7 cellular contexts compared by ENCODE assay signal in genomic region chr19:48872884-48873475, GRCh38. TPM values are rescaled to one million over a fixed set of nuclear protein-coding genes. Genes with fewer than 3 reads are reported as not detected.
DNase-seq lines count a peak whose midpoint lies in the region; ATAC-seq and TF ChIP-seq lines count a peak whose summit lies in the region.

No MANE protein-coding gene starts in this region.

- H3K4me3 ChIP-seq in MM.1S (ENCODE audit: low read length) = peak overlapping the region; percentile 94
- peak overlapping the region; percentile 88 for H3K4me3 ChIP-seq in SU-DHL-6 (ENCODE audit: insufficient read depth, low read length, poor library complexity, severe bottlenecking)
- H3K4me3 ChIP-seq in adipocyte (ENCODE audit: low read length) = peak overlapping the region; percentile 100
- H3K4me3 ChIP-seq in parathyroid adenoma (ENCODE audit: low read depth, low read length) = peak overlapping the region; percentile 100
- peak overlapping the region; percentile 97 for H3K4me3 ChIP-seq in upper lobe of right lung

- no peaks in the 10 kb centered on the region for H3K27me3 ChIP-seq in MM.1S (replicated peaks; ENCODE audit: insufficient read depth, low read length)
- H3K27me3 ChIP-seq in SU-DHL-6 (ENCODE audit: low read length) = no peaks in the 10 kb centered on the region
- no peaks in the 10 kb centered on the region for H3K27me3 ChIP-seq in adipocyte (replicated peaks; ENCODE audit: control insufficient read depth, insufficient read depth, low read length)
- no peaks in the 10 kb centered on the region for H3K27me3 ChIP-seq in parathyroid adenoma (ENCODE audit: control insufficient read depth, insufficient read depth, low read length)
- no peaks in the 10 kb centered on the region for H3K27me3 ChIP-seq in upper lobe of right lung

- H3K79me2 ChIP-seq in MM.1S (ENCODE audit: low read length) = peaks cover 31% of the 10 kb centered on the region
- H3K79me2 ChIP-seq in SU-DHL-6 (ENCODE audit: insufficient read depth, low read length) = peaks cover 25% of the 10 kb centered on the region
- H3K79me2 ChIP-seq in parathyroid adenoma = peaks cover 9% of the 10 kb centered on the region

- peaks cover 38% of the 10 kb centered on the region for H3F3A ChIP-seq in MM.1S (ENCODE audit: insufficient read depth, low read length)
- H3F3A ChIP-seq in SU-DHL-6 (ENCODE audit: insufficient read depth) = peaks cover 47% of the 10 kb centered on the region

- ATAC-seq in GM18498 (IDR thresholded peaks at IDR 0.05; ENCODE audit: unreplicated experiment) (peak; percentile 27), Right ventricle myocardium superior (ENCODE audit: poor library complexity) (peak; percentile 77), upper lobe of right lung (peak; percentile 74)

- DNase-seq in MM.1S (peak; percentile 88), adipocyte (ENCODE audit: low read depth) (peak; percentile 96), Right ventricle myocardium superior (peak; percentile 90), upper lobe of right lung (peak; percentile 87)

- H3K4me2 ChIP-seq in MM.1S (ENCODE audit: low read depth, low read length) = peak overlapping the region; percentile 92
- H3K4me2 ChIP-seq in SU-DHL-6 (ENCODE audit: low read depth, low read length, poor library complexity, severe bottlenecking) = peak overlapping the region; percentile 90
- peak overlapping the region; percentile 100 for H3K4me2 ChIP-seq in parathyroid adenoma (ENCODE audit: low read length)

- H3K27ac ChIP-seq in MM.1S (ENCODE audit: low read length) = peak overlapping the region; percentile 96
- peak overlapping the region; percentile 97 for H3K27ac ChIP-seq in SU-DHL-6 (ENCODE audit: low read depth, low read length)
- peak overlapping the region; percentile 97 for H3K27ac ChIP-seq in parathyroid adenoma
- H3K27ac ChIP-seq in upper lobe of right lung = peak overlapping the region; percentile 100

- peaks cover 18% of the 10 kb centered on the region; the same call in 1 of the 2 replicates for H3K4me1 ChIP-seq in MM.1S (ENCODE audit: low read length)
- peaks cover 34% of the 10 kb centered on the region for H3K4me1 ChIP-seq in adipocyte (ENCODE audit: control insufficient read depth, insufficient read depth, low read length)
- H3K4me1 ChIP-seq in parathyroid adenoma = peaks cover 21% of the 10 kb centered on the region
- peaks cover 38% of the 10 kb centered on the region for H3K4me1 ChIP-seq in upper lobe of right lung

- H3K9ac ChIP-seq in MM.1S (ENCODE audit: low read length) (peak overlapping the region; percentile 99), SU-DHL-6 (ENCODE audit: low read length) (peak overlapping the region; percentile 89), adipocyte (ENCODE audit: low read length) (peak overlapping the region; percentile 100), parathyroid adenoma (peak overlapping the region; percentile 97)

- H3K9me2 ChIP-seq in MM.1S (replicated peaks; ENCODE audit: insufficient read depth, low read length) = no peaks in the 10 kb centered on the region
- no peaks in the 10 kb centered on the region for H3K9me2 ChIP-seq in SU-DHL-6 (replicated peaks; ENCODE audit: insufficient read depth, low read length)

- no peak for TF ChIP-seq CTCF in MM.1S (IDR thresholded peaks at IDR 0.05; ENCODE audit: low read length)
- no peak for TF ChIP-seq CTCF in SU-DHL-6 (IDR thresholded peaks at IDR 0.05; ENCODE audit: insufficient read depth, low read length, poor library complexity, severe bottlenecking)
- no peak for TF ChIP-seq CTCF in parathyroid adenoma (IDR thresholded peaks at IDR 0.05)
- TF ChIP-seq CTCF in upper lobe of right lung (IDR thresholded peaks at IDR 0.05) = no peak

- H4K20me1 ChIP-seq in MM.1S (ENCODE audit: insufficient read depth, low read length) (no peaks in the 10 kb centered on the region), SU-DHL-6 (ENCODE audit: low read depth, low read length) (no peaks in the 10 kb centered on the region)

- H3K9me3 ChIP-seq in MM.1S (replicated peaks; ENCODE audit: insufficient read depth, low read length) (no peaks in the 10 kb centered on the region), SU-DHL-6 (ENCODE audit: insufficient read depth, low read length) (no peaks in the 10 kb centered on the region), adipocyte (ENCODE audit: control insufficient read depth, low read length) (no peaks in the 10 kb centered on the region), parathyroid adenoma (ENCODE audit: control insufficient read depth, low read length) (no peaks in the 10 kb centered on the region), upper lobe of right lung (no peaks in the 10 kb centered on the region)

- H3K36me3 ChIP-seq in MM.1S (replicated peaks; ENCODE audit: insufficient read depth, low read length) = no peaks in the 10 kb centered on the region
- no peaks in the 10 kb centered on the region for H3K36me3 ChIP-seq in SU-DHL-6 (ENCODE audit: low read length)
- peaks cover 46% of the 10 kb centered on the region for H3K36me3 ChIP-seq in adipocyte (ENCODE audit: control insufficient read depth, insufficient read depth, low read length, severe bottlenecking)
- H3K36me3 ChIP-seq in parathyroid adenoma (ENCODE audit: control insufficient read depth, insufficient read depth, low read length) = no peaks in the 10 kb centered on the region
- peaks cover 49% of the 10 kb centered on the region for H3K36me3 ChIP-seq in upper lobe of right lung

- H2AFZ ChIP-seq in MM.1S (ENCODE audit: low read length) (no peak overlapping the region), SU-DHL-6 (ENCODE audit: low read depth, low read length, severe bottlenecking) (no peak overlapping the region), parathyroid adenoma (peak overlapping the region; percentile 74)

- intact Hi-C loops in Right ventricle myocardium superior (cut with DNase I) (loop anchor here (5.0 kb wide), 1 partner anchor 94 kb away; the partner anchor contains the start of gene FTL), upper lobe of right lung (cut with DNase I) (no loop called here)

RNA-seq across cellular contexts. Expression of gene PPP1R15A, which starts 0.8 kb away (rescaled TPM):
- total RNA-seq in Right ventricle myocardium superior (60.4 TPM), upper lobe of right lung (80.9 TPM)

RNA-seq across cellular contexts. Expression of gene PLEKHA4, which starts 4.6 kb away (rescaled TPM):
- total RNA-seq in Right ventricle myocardium superior (17.7 TPM), upper lobe of right lung (16.0 TPM)

RNA-seq across cellular contexts. Expression of gene TULP2, which starts 25.6 kb away (rescaled TPM):
- total RNA-seq in Right ventricle myocardium superior (not detected), upper lobe of right lung (not detected)

RNA-seq across cellular contexts. Expression of gene NUCB1, which starts 27.1 kb away (rescaled TPM):
- total RNA-seq in Right ventricle myocardium superior (237 TPM), upper lobe of right lung (287 TPM)

RNA-seq across cellular contexts. Expression of gene HSD17B14, which starts 36.7 kb away (rescaled TPM):
- 1.9 TPM for total RNA-seq in Right ventricle myocardium superior
- total RNA-seq in upper lobe of right lung = 23.5 TPM

Comparison
In these comparisons a context has a peak if more than half of its experiments do, and no peak if none do; other contexts are left out.
1. Peak in every context shown above with its lines: DNase-seq, ATAC-seq, H3K4me3 ChIP-seq and H3K27ac ChIP-seq.
2. ATAC-seq: peak in every context shown above with its lines; median percentile 77 in Right ventricle myocardium superior; 74 in upper lobe of right lung; 27 in GM18498.